ENCODE assay signal across 1 cellular context in the genomic region with DNA sequence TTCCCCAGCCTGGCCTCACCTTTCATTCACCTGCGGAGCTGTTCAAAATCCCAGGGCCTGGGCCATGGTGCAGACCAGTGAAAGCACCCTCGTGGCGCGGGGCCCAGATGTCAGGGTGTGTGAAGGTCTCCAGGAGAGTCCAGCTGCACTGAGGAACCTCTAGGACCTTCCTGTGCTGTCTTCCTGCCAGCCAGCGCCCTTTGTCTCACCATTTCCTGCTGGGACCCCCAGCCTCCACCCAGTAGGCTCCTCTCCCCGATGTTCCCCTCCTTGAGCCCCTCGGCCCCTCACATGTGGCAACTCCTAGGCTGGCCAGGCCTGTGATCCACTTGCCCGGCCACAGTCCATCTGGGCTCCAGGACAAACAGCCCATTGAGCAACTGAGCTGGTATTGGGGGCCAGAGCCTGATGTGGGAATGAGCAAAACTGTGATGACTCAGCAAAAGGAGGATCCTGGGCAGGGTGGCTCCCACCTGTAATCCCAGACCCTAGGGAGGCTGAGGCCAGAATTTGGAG.
TF ChIP-seq lines count a peak whose summit lies in the region.

No MANE protein-coding gene starts in this region.

TF ChIP-seq in HepG2, 621 proteins besides CTCF, POLR2A, EP300 and RAD21 (continued from another document and continues in another):
- TF ChIP-seq ZNF512 (CRISPR knock-in tag; IDR thresholded peaks at IDR 0.05) = no peak
- peak; percentile 94 for TF ChIP-seq NFE2L2 (IDR thresholded peaks at IDR 0.05; ENCODE audit: low read length)
- TF ChIP-seq FOXJ3 (CRISPR knock-in tag; IDR thresholded peaks at IDR 0.05; ENCODE audit: borderline replicate concordance) = no peak
- TF ChIP-seq ZFP90 (CRISPR knock-in tag; IDR thresholded peaks at IDR 0.05; ENCODE audit: borderline replicate concordance) = 0 out of 2 replicates have a peak, but pooled peaks have one; percentile 54
- no peak for TF ChIP-seq ATF3 (CRISPR knock-in tag; IDR thresholded peaks at IDR 0.05)
- no peak for TF ChIP-seq ZNF614 (CRISPR knock-in tag; IDR thresholded peaks at IDR 0.05; ENCODE audit: borderline replicate concordance)
- TF ChIP-seq ZNF747 (CRISPR knock-in tag; IDR thresholded peaks at IDR 0.05; ENCODE audit: borderline replicate concordance) = no peak
- TF ChIP-seq NR2F6 (IDR thresholded peaks at IDR 0.05) = no peak; the same call in 1 of the 2 replicates
- no peak for TF ChIP-seq NR2F6 (CRISPR knock-in tag; IDR thresholded peaks at IDR 0.05)
- TF ChIP-seq THAP7 (CRISPR knock-in tag; IDR thresholded peaks at IDR 0.05) = peak; percentile 81
- TF ChIP-seq NONO (IDR thresholded peaks at IDR 0.05) = no peak
- no peak for TF ChIP-seq NONO (CRISPR knock-in tag; conservative IDR thresholded peaks at IDR 0.05)
- peak; percentile 42; the same call in 1 of the 2 replicates for TF ChIP-seq MEF2D (CRISPR knock-in tag; IDR thresholded peaks at IDR 0.05)
- TF ChIP-seq, protein P1, sequence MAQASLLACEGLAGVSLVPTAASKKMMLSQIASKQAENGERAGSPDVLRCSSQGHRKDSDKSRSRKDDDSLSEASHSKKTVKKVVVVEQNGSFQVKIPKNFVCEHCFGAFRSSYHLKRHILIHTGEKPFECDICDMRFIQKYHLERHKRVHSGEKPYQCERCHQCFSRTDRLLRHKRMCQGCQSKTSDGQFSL (CRISPR knock-in tag; IDR thresholded peaks at IDR 0.05) = no peak
- no peak for TF ChIP-seq ZNF101 (CRISPR knock-in tag; IDR thresholded peaks at IDR 0.05; ENCODE audit: borderline replicate concordance, low read depth)
- TF ChIP-seq PRDM10 (CRISPR knock-in tag; IDR thresholded peaks at IDR 0.05; ENCODE audit: low read depth) = 0 out of 2 replicates have a peak, but pooled peaks have one; percentile 3
- TF ChIP-seq TBL1XR1 (IDR thresholded peaks at IDR 0.05; ENCODE audit: borderline replicate concordance, low read length, partially characterized antibody) = no peak
- no peak for TF ChIP-seq ZNF572 (CRISPR knock-in tag; IDR thresholded peaks at IDR 0.05)
- no peak for TF ChIP-seq ZNF670 (CRISPR knock-in tag; IDR thresholded peaks at IDR 0.05; ENCODE audit: borderline replicate concordance)
- TF ChIP-seq ZFYVE20 (CRISPR knock-in tag; IDR thresholded peaks at IDR 0.05; ENCODE audit: borderline replicate concordance, low read depth) = no peak
- TF ChIP-seq ZNF773 (CRISPR knock-in tag; IDR thresholded peaks at IDR 0.05; ENCODE audit: borderline replicate concordance) = no peak
- no peak for TF ChIP-seq ZNF260 (CRISPR knock-in tag; IDR thresholded peaks at IDR 0.05; ENCODE audit: borderline replicate concordance, low read depth)
- TF ChIP-seq ZNF33A (CRISPR knock-in tag; IDR thresholded peaks at IDR 0.05; ENCODE audit: borderline replicate concordance) = no peak
- TF ChIP-seq, protein P2, sequence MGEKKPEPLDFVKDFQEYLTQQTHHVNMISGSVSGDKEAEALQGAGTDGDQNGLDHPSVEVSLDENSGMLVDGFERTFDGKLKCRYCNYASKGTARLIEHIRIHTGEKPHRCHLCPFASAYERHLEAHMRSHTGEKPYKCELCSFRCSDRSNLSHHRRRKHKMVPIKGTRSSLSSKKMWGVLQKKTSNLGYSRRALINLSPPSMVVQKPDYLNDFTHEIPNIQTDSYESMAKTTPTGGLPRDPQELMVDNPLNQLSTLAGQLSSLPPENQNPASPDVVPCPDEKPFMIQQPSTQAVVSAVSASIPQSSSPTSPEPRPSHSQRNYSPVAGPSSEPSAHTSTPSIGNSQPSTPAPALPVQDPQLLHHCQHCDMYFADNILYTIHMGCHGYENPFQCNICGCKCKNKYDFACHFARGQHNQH (CRISPR knock-in tag; IDR thresholded peaks at IDR 0.05) = no peak
- no peak for TF ChIP-seq DDIT3 (CRISPR knock-in tag; IDR thresholded peaks at IDR 0.05)
- no peak; the same call in 1 of the 2 replicates for TF ChIP-seq ZMAT3 (CRISPR knock-in tag; conservative IDR thresholded peaks at IDR 0.05)
- no peak for TF ChIP-seq ZNF580 (CRISPR knock-in tag; IDR thresholded peaks at IDR 0.05; ENCODE audit: borderline replicate concordance, low read depth)
- TF ChIP-seq KMT2A (CRISPR knock-in tag; IDR thresholded peaks at IDR 0.05) = no peak
- no peak for TF ChIP-seq SRSF1 (optimal IDR thresholded peaks at IDR 0.05; ENCODE audit: low read depth, low read length)
- TF ChIP-seq ZSCAN20 (CRISPR knock-in tag; IDR thresholded peaks at IDR 0.05; ENCODE audit: borderline replicate concordance) = no peak
- no peak for TF ChIP-seq ZNF772 (CRISPR knock-in tag; IDR thresholded peaks at IDR 0.05)
- no peak for TF ChIP-seq ZNF574 (CRISPR knock-in tag; IDR thresholded peaks at IDR 0.05)
- no peak for TF ChIP-seq IKZF4 (CRISPR knock-in tag; IDR thresholded peaks at IDR 0.05; ENCODE audit: borderline replicate concordance, low read depth, not compliant biosample characterization)
- no peak for TF ChIP-seq CHD2 (IDR thresholded peaks at IDR 0.05; ENCODE audit: low read depth, low read length)
- TF ChIP-seq, protein P3, sequence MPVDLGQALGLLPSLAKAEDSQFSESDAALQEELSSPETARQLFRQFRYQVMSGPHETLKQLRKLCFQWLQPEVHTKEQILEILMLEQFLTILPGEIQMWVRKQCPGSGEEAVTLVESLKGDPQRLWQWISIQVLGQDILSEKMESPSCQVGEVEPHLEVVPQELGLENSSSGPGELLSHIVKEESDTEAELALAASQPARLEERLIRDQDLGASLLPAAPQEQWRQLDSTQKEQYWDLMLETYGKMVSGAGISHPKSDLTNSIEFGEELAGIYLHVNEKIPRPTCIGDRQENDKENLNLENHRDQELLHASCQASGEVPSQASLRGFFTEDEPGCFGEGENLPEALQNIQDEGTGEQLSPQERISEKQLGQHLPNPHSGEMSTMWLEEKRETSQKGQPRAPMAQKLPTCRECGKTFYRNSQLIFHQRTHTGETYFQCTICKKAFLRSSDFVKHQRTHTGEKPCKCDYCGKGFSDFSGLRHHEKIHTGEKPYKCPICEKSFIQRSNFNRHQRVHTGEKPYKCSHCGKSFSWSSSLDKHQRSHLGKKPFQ (CRISPR knock-in tag; IDR thresholded peaks at IDR 0.05; ENCODE audit: insufficient replicate concordance) = no peak
- TF ChIP-seq ZNF562 (CRISPR knock-in tag; IDR thresholded peaks at IDR 0.05; ENCODE audit: borderline replicate concordance) = no peak
- TF ChIP-seq, protein P4, sequence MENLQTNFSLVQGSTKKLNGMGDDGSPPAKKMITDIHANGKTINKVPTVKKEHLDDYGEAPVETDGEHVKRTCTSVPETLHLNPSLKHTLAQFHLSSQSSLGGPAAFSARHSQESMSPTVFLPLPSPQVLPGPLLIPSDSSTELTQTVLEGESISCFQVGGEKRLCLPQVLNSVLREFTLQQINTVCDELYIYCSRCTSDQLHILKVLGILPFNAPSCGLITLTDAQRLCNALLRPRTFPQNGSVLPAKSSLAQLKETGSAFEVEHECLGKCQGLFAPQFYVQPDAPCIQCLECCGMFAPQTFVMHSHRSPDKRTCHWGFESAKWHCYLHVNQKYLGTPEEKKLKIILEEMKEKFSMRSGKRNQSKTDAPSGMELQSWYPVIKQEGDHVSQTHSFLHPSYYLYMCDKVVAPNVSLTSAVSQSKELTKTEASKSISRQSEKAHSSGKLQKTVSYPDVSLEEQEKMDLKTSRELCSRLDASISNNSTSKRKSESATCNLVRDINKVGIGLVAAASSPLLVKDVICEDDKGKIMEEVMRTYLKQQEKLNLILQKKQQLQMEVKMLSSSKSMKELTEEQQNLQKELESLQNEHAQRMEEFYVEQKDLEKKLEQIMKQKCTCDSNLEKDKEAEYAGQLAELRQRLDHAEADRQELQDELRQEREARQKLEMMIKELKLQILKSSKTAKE (CRISPR knock-in tag; IDR thresholded peaks at IDR 0.05; ENCODE audit: borderline replicate concordance) = no peak
- TF ChIP-seq, protein P5, sequence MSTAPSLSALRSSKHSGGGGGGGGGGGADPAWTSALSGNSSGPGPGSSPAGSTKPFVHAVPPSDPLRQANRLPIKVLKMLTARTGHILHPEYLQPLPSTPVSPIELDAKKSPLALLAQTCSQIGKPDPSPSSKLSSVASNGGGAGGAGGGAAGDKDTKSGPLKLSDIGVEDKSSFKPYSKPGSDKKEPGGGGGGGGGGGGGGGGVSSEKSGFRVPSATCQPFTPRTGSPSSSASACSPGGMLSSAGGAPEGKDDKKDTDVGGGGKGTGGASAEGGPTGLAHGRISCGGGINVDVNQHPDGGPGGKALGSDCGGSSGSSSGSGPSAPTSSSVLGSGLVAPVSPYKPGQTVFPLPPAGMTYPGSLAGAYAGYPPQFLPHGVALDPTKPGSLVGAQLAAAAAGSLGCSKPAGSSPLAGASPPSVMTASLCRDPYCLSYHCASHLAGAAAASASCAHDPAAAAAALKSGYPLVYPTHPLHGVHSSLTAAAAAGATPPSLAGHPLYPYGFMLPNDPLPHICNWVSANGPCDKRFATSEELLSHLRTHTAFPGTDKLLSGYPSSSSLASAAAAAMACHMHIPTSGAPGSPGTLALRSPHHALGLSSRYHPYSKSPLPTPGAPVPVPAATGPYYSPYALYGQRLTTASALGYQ (CRISPR knock-in tag; IDR thresholded peaks at IDR 0.05) = no peak
- TF ChIP-seq ZNF251 (CRISPR knock-in tag; IDR thresholded peaks at IDR 0.05) = no peak
- no peak for TF ChIP-seq ZNF883 (CRISPR knock-in tag; IDR thresholded peaks at IDR 0.05; ENCODE audit: not compliant biosample characterization)
- TF ChIP-seq MIXL1 (CRISPR knock-in tag; IDR thresholded peaks at IDR 0.05) = no peak
